1 cellular context compared by ENCODE assay signal in the genomic region with DNA sequence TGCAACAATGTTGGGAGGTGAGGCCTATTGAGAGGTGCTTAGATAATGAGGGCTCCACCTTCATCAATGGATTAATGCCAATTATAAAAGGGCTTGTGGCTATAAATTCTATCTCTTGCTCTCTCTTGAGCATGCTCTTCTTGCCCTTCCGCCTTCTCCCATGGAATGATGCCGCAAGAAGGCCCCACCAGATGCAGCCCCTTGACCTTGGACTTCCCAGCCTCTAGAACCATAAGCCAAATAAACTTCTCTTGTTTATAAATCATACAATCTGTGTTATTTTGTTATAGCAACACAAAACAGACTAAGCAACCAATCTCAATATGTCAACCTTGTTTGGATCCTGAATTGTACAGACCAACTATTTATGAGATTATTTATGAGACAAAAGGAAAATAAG.
TF ChIP-seq lines count a peak whose summit lies in the region.

No MANE protein-coding gene starts in this region.

TF ChIP-seq in HepG2, 621 proteins besides CTCF, POLR2A, EP300 and RAD21 (continued from another document):
- TF ChIP-seq, protein P1, sequence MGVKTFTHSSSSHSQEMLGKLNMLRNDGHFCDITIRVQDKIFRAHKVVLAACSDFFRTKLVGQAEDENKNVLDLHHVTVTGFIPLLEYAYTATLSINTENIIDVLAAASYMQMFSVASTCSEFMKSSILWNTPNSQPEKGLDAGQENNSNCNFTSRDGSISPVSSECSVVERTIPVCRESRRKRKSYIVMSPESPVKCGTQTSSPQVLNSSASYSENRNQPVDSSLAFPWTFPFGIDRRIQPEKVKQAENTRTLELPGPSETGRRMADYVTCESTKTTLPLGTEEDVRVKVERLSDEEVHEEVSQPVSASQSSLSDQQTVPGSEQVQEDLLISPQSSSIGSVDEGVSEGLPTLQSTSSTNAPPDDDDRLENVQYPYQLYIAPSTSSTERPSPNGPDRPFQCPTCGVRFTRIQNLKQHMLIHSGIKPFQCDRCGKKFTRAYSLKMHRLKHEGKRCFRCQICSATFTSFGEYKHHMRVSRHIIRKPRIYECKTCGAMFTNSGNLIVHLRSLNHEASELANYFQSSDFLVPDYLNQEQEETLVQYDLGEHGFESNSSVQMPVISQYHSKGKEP (CRISPR knock-in tag; IDR thresholded peaks at IDR 0.05), result no peak
- TF ChIP-seq TRIM24 (CRISPR knock-in tag; IDR thresholded peaks at IDR 0.05), result no peak
- no peak for TF ChIP-seq ZSCAN20 (CRISPR knock-in tag; IDR thresholded peaks at IDR 0.05; ENCODE audit: borderline replicate concordance)
